17 cellular contexts compared by ENCODE assay signal in the genomic region with DNA sequence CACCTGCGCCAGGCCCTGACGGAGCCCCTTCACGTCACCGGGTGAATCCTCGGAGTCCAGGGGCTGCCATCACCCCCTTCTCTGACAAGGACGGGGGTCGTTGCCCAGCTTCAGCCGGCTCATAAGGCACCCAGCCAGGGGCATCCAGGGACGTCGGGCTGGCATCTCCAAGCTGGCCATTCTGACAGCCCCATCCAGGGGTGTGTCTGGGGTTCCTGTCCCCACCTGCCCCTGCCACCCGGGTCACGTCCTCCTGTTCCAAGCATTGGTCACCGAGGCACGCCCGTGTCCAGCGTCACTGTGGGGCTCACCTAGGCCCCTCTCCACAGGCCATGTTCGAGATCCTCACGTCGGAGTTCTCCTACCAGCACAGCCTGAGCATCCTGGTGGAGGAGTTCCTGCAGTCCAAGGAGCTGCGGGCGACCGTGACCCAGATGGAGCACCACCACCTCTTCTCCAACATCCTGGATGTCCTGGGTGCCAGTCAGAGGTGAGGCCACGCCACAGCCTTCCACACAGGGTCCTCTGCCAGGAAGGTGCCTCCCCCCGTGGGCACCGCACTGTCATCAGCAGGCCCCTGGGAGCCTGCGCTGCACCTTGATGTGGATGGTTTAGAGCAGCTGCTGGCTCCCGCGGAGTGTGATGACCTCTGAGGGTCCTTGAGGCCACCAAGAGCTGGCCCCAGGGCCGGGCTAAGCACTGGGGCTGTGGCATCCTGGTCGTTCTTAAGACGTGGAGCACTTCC. TPM values are rescaled to one million over a fixed set of nuclear protein-coding genes. Genes with fewer than 3 reads are reported as not detected.
"Had no signal": no experiment of that assay in that cellular context is flagged by ENCODE, and none has a peak within 500 bp of the region (broad histone marks: within the 10 kb centered on the region; RNA-seq: fewer than 3 reads in every experiment).

No MANE protein-coding gene starts in this region.

- H3K36me3 ChIP-seq: ascending aorta, neutrophil had no signal

- H3K36me3 Mint-ChIP-seq: activated CD8-positive, alpha-beta memory T cell treated with anti-CD3 and anti-CD28 coated beads, Interleukin-2, amount 10 ng/mL, durations not matched to agents 7 days and 5 days; activated naive CD8-positive, alpha-beta T cell treated with anti-CD3 and anti-CD28 coated beads for 36 hours; naive B cell had no signal

- H3K27ac Mint-ChIP-seq: activated CD8-positive, alpha-beta memory T cell treated with anti-CD3 and anti-CD28 coated beads, Interleukin-2, amount 10 ng/mL, durations not matched to agents 7 days and 5 days; activated naive CD8-positive, alpha-beta T cell treated with anti-CD3 and anti-CD28 coated beads for 36 hours had no signal

- H3K27me3 ChIP-seq: ascending aorta, neutrophil, testis had no signal

- H3K4me1 ChIP-seq: ascending aorta had no signal

- H3K9me3 Mint-ChIP-seq: activated naive CD8-positive, alpha-beta T cell treated with anti-CD3 and anti-CD28 coated beads for 36 hours; activated T-cell treated with anti-CD3 and anti-CD28 coated beads, Interleukin-2, amount 50 U/mL, for 4 hours; naive B cell; stimulated activated naive CD8-positive, alpha-beta T cell treated with anti-CD3 and anti-CD28 coated beads, Interleukin-15, Interleukin-2, amounts not matched to agents 100 ng/mL and 50 ng/mL, for 24 hours had no signal

- H3K4me3 ChIP-seq: ascending aorta, lung, testis had no signal

- H3K9me3 ChIP-seq: ascending aorta, neutrophil, testis had no signal

- H3K27me3 Mint-ChIP-seq: activated CD8-positive, alpha-beta memory T cell treated with anti-CD3 and anti-CD28 coated beads, Interleukin-2, amount 10 ng/mL, durations not matched to agents 7 days and 5 days; activated naive CD8-positive, alpha-beta T cell treated with anti-CD3 and anti-CD28 coated beads for 36 hours; stimulated activated naive CD8-positive, alpha-beta T cell treated with anti-CD3 and anti-CD28 coated beads, Interleukin-15, Interleukin-2, amounts not matched to agents 100 ng/mL and 50 ng/mL, for 24 hours had no signal

- H3K4me3 Mint-ChIP-seq: activated CD8-positive, alpha-beta memory T cell treated with anti-CD3 and anti-CD28 coated beads, Interleukin-2, amount 10 ng/mL, durations not matched to agents 7 days and 5 days; activated naive CD8-positive, alpha-beta T cell treated with anti-CD3 and anti-CD28 coated beads for 36 hours; activated T-cell treated with anti-CD3 and anti-CD28 coated beads, Interleukin-2, amount 50 U/mL, for 4 hours; naive B cell; stimulated activated naive CD8-positive, alpha-beta T cell treated with anti-CD3 and anti-CD28 coated beads, Interleukin-15, Interleukin-2, amounts not matched to agents 100 ng/mL and 50 ng/mL, for 24 hours had no signal

- ATAC-seq: activated CD8-positive, alpha-beta memory T cell treated with anti-CD3 and anti-CD28 coated beads, Interleukin-2, amount 10 ng/mL, durations not matched to agents 7 days and 5 days; activated T-cell treated with anti-CD3 and anti-CD28 coated beads, Interleukin-2, amount 50 U/mL, for 4 hours had no signal

- H3K4me1 Mint-ChIP-seq: activated CD8-positive, alpha-beta memory T cell treated with anti-CD3 and anti-CD28 coated beads, Interleukin-2, amount 10 ng/mL, durations not matched to agents 7 days and 5 days; activated naive CD8-positive, alpha-beta T cell treated with anti-CD3 and anti-CD28 coated beads for 36 hours had no signal

- DNase-seq: activated CD4-positive, alpha-beta T cell treated with anti-CD3 and anti-CD28 coated beads, Interleukin-2, amount 50 U/mL, for 4 hours; activated CD4-positive, CD25-positive, alpha-beta regulatory T cell treated with anti-CD3 and anti-CD28 coated beads, Interleukin-2, amount 50 U/mL, for 72 hours; activated CD8-positive, alpha-beta memory T cell treated with anti-CD3 and anti-CD28 coated beads, Interleukin-2, amount 10 ng/mL, durations not matched to agents 7 days and 5 days; activated effector memory CD4-positive, alpha-beta T cell treated with anti-CD3 and anti-CD28 coated beads, Interleukin-2, amount 50 U/mL, for 16 hours; activated naive CD8-positive, alpha-beta T cell treated with anti-CD3 and anti-CD28 coated beads for 36 hours; activated T-cell treated with anti-CD3 and anti-CD28 coated beads, Interleukin-2, amount 50 U/mL, for 4 hours; cortex of kidney; effector CD8-positive, alpha-beta T cell; islet precursor cell; naive B cell; stimulated activated CD4-positive, alpha-beta T cell treated with anti-CD3 and anti-CD28 coated beads, Interleukin-4, amount 100 ng/mL, for 1 hour; testis had no signal

- H3K27ac ChIP-seq: ascending aorta, neutrophil, testis had no signal

RNA-seq across cellular contexts. Expression of a gene that starts 14.8 kb away (rescaled TPM):
- total RNA-seq: activated CD8-positive, alpha-beta memory T cell treated with anti-CD3 and anti-CD28 coated beads, Interleukin-2, amount 10 ng/mL, durations not matched to agents 7 days and 5 days; ascending aorta; frontal cortex had no signal
